Comparison of ENCODE assay signal across 20 cellular contexts in genomic region chr17:75995385-75995925, GRCh38. TPM values are rescaled to one million over a fixed set of nuclear protein-coding genes. Genes with fewer than 3 reads are reported as not detected.
"Had no signal": no experiment of that assay in that cellular context is flagged by ENCODE, and none has a peak within 500 bp of the region (broad histone marks: within the 10 kb centered on the region; RNA-seq: fewer than 3 reads in every experiment).

No MANE protein-coding gene starts in this region.

- H3K27me3 ChIP-seq: heart right ventricle, testis had no signal

- H3K4me3 Mint-ChIP-seq: activated CD8-positive, alpha-beta T cell treated with anti-CD3 and anti-CD28 coated beads for 36 hours; activated naive CD4-positive, alpha-beta T cell treated with anti-CD3 and anti-CD28 coated beads for 36 hours; nephron progenitor cell had no signal

- H3K27ac Mint-ChIP-seq: activated CD8-positive, alpha-beta T cell treated with anti-CD3 and anti-CD28 coated beads for 36 hours; activated naive CD4-positive, alpha-beta T cell treated with anti-CD3 and anti-CD28 coated beads for 36 hours; nephron progenitor cell; stimulated activated naive CD8-positive, alpha-beta T cell treated with anti-CD3 and anti-CD28 coated beads, Interleukin-15, amount 100 ng/mL, for 72 hours had no signal

- H3K9me3 ChIP-seq: heart right ventricle, testis had no signal

- H3K27me3 Mint-ChIP-seq: activated CD8-positive, alpha-beta T cell treated with anti-CD3 and anti-CD28 coated beads for 36 hours; stimulated activated naive CD8-positive, alpha-beta T cell treated with anti-CD3 and anti-CD28 coated beads, Interleukin-15, amount 100 ng/mL, for 72 hours had no signal

- H3K9me3 Mint-ChIP-seq: activated CD8-positive, alpha-beta T cell treated with anti-CD3 and anti-CD28 coated beads for 36 hours; activated naive CD4-positive, alpha-beta T cell treated with anti-CD3 and anti-CD28 coated beads for 36 hours; activated T-cell treated with anti-CD3 and anti-CD28 coated beads, Interleukin-2, amount 50 U/mL, for 72 hours; nephron progenitor cell; stimulated activated naive CD8-positive, alpha-beta T cell treated with anti-CD3 and anti-CD28 coated beads, Interleukin-15, amount 100 ng/mL, for 72 hours had no signal

- FAIRE-seq: frontal cortex had no signal

- DNase-seq: activated CD4-positive, alpha-beta T cell treated with anti-CD3 and anti-CD28 coated beads for 1 hour; activated CD8-positive, alpha-beta memory T cell treated with anti-CD3 and anti-CD28 coated beads, Interleukin-2, amount 50 U/mL, for 4 hours; activated CD8-positive, alpha-beta T cell treated with anti-CD3 and anti-CD28 coated beads for 36 hours; activated naive CD4-positive, alpha-beta T cell treated with anti-CD3 and anti-CD28 coated beads for 36 hours; activated T-cell treated with anti-CD3 and anti-CD28 coated beads, Interleukin-2, amount 50 U/mL, for 72 hours; caudate nucleus; cortex of kidney; effector memory CD4-positive, alpha-beta T cell; heart right ventricle; kidney glomerular epithelial cell; nephron progenitor cell; stimulated activated CD4-positive, alpha-beta T cell treated with anti-CD3 and anti-CD28 coated beads, Interleukin-15, amount 100 ng/mL, for 24 hours; stimulated activated CD4-positive, alpha-beta T cell treated with anti-CD3 and anti-CD28 coated beads, Interleukin-4, amount 100 ng/mL, for 24 hours; stimulated activated naive CD8-positive, alpha-beta T cell treated with anti-CD3 and anti-CD28 coated beads, Interleukin-15, amount 100 ng/mL, for 72 hours; T-helper 9 cell; testis had no signal

- ATAC-seq: activated CD8-positive, alpha-beta T cell treated with anti-CD3 and anti-CD28 coated beads for 36 hours; activated T-cell treated with anti-CD3 and anti-CD28 coated beads, Interleukin-2, amount 50 U/mL, for 72 hours; heart right ventricle; stimulated activated naive CD8-positive, alpha-beta T cell treated with anti-CD3 and anti-CD28 coated beads, Interleukin-15, amount 100 ng/mL, for 72 hours had no signal

- H3K27ac ChIP-seq: heart right ventricle, testis had no signal

- H3K4me3 ChIP-seq: heart right ventricle, lung, testis had no signal

RNA-seq across cellular contexts. Expression of gene EVPL, which starts 31.7 kb away (rescaled TPM):
- total RNA-seq: fibroblast of lung, frontal cortex, pulmonary artery endothelial cell had no signal
- polyA plus RNA-seq: fibroblast of lung had no signal
